ENCODE assay signal across 1 cellular context in genomic region chr16:85908444-85908843, GRCh38.
TF ChIP-seq lines count a peak whose summit lies in the region.

No MANE protein-coding gene starts in this region.

TF ChIP-seq in GM12878, 131 proteins besides CTCF, POLR2A, EP300 and RAD21 (continued from another document):
- TF ChIP-seq RUNX3 (IDR thresholded peaks at IDR 0.05; ENCODE audit: low read length) (peak; percentile 78), ETV6 (conservative IDR thresholded peaks at IDR 0.05 in 1 of 2, IDR thresholded peaks at IDR 0.05 in 1 of 2; ENCODE audit: borderline replicate concordance in 1 of 2, low read depth in 1 of 2) (peak in 1 of 2 experiments; percentile 40; a peak in 1 of 4 replicates), JUNB (IDR thresholded peaks at IDR 0.05) (peak; percentile 33), MEF2B (IDR thresholded peaks at IDR 0.05; ENCODE audit: partially characterized antibody, poor library complexity, severe bottlenecking) (peak; percentile 63), ESRRA (IDR thresholded peaks at IDR 0.05; ENCODE audit: low read length) (no peak), CHD2 (IDR thresholded peaks at IDR 0.05; ENCODE audit: borderline replicate concordance, low read depth, low read length) (0 out of 2 replicates have a peak, but pooled peaks have one; percentile 27), SP1 (IDR thresholded peaks at IDR 0.05; ENCODE audit: low read depth, low read length) (no peak), IRF3 (IDR thresholded peaks at IDR 0.05) (no peak), SREBF2 (IDR thresholded peaks at IDR 0.05; ENCODE audit: low read length) (no peak), NBN (IDR thresholded peaks at IDR 0.05) (no peak), BACH1 (IDR thresholded peaks at IDR 0.05; ENCODE audit: borderline replicate concordance) (0 out of 2 replicates have a peak, but pooled peaks have one; percentile 16), SKIL (IDR thresholded peaks at IDR 0.05; ENCODE audit: low read depth, poor library complexity, severe bottlenecking) (peak; percentile 36), EED (IDR thresholded peaks at IDR 0.05; ENCODE audit: low read depth) (peak; percentile 72), NFYA (IDR thresholded peaks at IDR 0.05; ENCODE audit: borderline replicate concordance, low read depth, low read length) (no peak), RAD51 (IDR thresholded peaks at IDR 0.05) (no peak), CBFB (IDR thresholded peaks at IDR 0.05; ENCODE audit: low read depth) (peak; percentile 12; the same call in 1 of the 2 replicates), SIX5 (IDR thresholded peaks at IDR 0.05; ENCODE audit: low read depth, low read length, severe bottlenecking) (no peak), BCL11A (IDR thresholded peaks at IDR 0.05; ENCODE audit: low read depth, low read length) (no peak), IRF4 (IDR thresholded peaks at IDR 0.05; ENCODE audit: low read depth, low read length) (0 out of 2 replicates have a peak, but pooled peaks have one; percentile 29), BMI1 (IDR thresholded peaks at IDR 0.05; ENCODE audit: borderline replicate concordance) (no peak), TCF12 (IDR thresholded peaks at IDR 0.05; ENCODE audit: low read depth, low read length) (peak; percentile 49; the same call in 1 of the 2 replicates), ZNF274 (IDR thresholded peaks at IDR 0.05; ENCODE audit: insufficient read depth, insufficient read length) (no peak), FOXM1 (IDR thresholded peaks at IDR 0.05; ENCODE audit: low read depth, low read length) (0 out of 2 replicates have a peak, but pooled peaks have one; percentile 34), TAF1 (IDR thresholded peaks at IDR 0.05; ENCODE audit: borderline replicate concordance, low read depth, low read length) (no peak), MEF2A (IDR thresholded peaks at IDR 0.05; ENCODE audit: insufficient read depth, low read depth, low read length) (0 out of 2 replicates have a peak, but pooled peaks have one; percentile 53), PML (IDR thresholded peaks at IDR 0.05; ENCODE audit: low read length) (0 out of 2 replicates have a peak, but pooled peaks have one; percentile 42)
- TF ChIP-seq, protein P1, sequence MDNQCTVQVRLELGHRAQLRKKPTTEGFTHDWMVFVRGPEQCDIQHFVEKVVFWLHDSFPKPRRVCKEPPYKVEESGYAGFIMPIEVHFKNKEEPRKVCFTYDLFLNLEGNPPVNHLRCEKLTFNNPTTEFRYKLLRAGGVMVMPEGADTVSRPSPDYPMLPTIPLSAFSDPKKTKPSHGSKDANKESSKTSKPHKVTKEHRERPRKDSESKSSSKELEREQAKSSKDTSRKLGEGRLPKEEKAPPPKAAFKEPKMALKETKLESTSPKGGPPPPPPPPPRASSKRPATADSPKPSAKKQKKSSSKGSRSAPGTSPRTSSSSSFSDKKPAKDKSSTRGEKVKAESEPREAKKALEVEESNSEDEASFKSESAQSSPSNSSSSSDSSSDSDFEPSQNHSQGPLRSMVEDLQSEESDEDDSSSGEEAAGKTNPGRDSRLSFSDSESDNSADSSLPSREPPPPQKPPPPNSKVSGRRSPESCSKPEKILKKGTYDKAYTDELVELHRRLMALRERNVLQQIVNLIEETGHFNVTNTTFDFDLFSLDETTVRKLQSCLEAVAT (IDR thresholded peaks at IDR 0.05), result 0 out of 2 replicates have a peak, but pooled peaks have one; percentile 20
- TF ChIP-seq, protein P2, sequence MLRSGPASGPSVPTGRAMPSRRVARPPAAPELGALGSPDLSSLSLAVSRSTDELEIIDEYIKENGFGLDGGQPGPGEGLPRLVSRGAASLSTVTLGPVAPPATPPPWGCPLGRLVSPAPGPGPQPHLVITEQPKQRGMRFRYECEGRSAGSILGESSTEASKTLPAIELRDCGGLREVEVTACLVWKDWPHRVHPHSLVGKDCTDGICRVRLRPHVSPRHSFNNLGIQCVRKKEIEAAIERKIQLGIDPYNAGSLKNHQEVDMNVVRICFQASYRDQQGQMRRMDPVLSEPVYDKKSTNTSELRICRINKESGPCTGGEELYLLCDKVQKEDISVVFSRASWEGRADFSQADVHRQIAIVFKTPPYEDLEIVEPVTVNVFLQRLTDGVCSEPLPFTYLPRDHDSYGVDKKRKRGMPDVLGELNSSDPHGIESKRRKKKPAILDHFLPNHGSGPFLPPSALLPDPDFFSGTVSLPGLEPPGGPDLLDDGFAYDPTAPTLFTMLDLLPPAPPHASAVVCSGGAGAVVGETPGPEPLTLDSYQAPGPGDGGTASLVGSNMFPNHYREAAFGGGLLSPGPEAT (IDR thresholded peaks at IDR 0.05; ENCODE audit: low read depth), result peak; percentile 45; the same call in 1 of the 2 replicates
- TF ChIP-seq, protein P3, sequence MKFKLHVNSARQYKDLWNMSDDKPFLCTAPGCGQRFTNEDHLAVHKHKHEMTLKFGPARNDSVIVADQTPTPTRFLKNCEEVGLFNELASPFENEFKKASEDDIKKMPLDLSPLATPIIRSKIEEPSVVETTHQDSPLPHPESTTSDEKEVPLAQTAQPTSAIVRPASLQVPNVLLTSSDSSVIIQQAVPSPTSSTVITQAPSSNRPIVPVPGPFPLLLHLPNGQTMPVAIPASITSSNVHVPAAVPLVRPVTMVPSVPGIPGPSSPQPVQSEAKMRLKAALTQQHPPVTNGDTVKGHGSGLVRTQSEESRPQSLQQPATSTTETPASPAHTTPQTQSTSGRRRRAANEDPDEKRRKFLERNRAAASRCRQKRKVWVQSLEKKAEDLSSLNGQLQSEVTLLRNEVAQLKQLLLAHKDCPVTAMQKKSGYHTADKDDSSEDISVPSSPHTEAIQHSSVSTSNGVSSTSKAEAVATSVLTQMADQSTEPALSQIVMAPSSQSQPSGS (IDR thresholded peaks at IDR 0.05; ENCODE audit: low read length), result peak; percentile 50; the same call in 1 of the 2 replicates
- TF ChIP-seq, protein P4, sequence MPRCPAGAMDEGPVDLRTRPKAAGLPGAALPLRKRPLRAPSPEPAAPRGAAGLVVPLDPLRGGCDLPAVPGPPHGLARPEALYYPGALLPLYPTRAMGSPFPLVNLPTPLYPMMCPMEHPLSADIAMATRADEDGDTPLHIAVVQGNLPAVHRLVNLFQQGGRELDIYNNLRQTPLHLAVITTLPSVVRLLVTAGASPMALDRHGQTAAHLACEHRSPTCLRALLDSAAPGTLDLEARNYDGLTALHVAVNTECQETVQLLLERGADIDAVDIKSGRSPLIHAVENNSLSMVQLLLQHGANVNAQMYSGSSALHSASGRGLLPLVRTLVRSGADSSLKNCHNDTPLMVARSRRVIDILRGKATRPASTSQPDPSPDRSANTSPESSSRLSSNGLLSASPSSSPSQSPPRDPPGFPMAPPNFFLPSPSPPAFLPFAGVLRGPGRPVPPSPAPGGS (IDR thresholded peaks at IDR 0.05; ENCODE audit: borderline replicate concordance, insufficient read depth, low read depth, low read length, poor library complexity, severe bottlenecking), result peak; percentile 53
- TF ChIP-seq, protein P5, sequence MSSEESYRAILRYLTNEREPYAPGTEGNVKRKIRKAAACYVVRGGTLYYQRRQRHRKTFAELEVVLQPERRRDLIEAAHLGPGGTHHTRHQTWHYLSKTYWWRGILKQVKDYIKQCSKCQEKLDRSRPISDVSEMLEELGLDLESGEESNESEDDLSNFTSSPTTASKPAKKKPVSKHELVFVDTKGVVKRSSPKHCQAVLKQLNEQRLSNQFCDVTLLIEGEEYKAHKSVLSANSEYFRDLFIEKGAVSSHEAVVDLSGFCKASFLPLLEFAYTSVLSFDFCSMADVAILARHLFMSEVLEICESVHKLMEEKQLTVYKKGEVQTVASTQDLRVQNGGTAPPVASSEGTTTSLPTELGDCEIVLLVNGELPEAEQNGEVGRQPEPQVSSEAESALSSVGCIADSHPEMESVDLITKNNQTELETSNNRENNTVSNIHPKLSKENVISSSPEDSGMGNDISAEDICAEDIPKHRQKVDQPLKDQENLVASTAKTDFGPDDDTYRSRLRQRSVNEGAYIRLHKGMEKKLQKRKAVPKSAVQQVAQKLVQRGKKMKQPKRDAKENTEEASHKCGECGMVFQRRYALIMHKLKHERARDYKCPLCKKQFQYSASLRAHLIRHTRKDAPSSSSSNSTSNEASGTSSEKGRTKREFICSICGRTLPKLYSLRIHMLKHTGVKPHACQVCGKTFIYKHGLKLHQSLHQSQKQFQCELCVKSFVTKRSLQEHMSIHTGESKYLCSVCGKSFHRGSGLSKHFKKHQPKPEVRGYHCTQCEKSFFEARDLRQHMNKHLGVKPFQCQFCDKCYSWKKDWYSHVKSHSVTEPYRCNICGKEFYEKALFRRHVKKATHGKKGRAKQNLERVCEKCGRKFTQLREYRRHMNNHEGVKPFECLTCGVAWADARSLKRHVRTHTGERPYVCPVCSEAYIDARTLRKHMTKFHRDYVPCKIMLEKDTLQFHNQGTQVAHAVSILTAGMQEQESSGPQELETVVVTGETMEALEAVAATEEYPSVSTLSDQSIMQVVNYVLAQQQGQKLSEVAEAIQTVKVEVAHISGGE (CRISPR knock-in tag; IDR thresholded peaks at IDR 0.05), result no peak
- TF ChIP-seq, protein P6, sequence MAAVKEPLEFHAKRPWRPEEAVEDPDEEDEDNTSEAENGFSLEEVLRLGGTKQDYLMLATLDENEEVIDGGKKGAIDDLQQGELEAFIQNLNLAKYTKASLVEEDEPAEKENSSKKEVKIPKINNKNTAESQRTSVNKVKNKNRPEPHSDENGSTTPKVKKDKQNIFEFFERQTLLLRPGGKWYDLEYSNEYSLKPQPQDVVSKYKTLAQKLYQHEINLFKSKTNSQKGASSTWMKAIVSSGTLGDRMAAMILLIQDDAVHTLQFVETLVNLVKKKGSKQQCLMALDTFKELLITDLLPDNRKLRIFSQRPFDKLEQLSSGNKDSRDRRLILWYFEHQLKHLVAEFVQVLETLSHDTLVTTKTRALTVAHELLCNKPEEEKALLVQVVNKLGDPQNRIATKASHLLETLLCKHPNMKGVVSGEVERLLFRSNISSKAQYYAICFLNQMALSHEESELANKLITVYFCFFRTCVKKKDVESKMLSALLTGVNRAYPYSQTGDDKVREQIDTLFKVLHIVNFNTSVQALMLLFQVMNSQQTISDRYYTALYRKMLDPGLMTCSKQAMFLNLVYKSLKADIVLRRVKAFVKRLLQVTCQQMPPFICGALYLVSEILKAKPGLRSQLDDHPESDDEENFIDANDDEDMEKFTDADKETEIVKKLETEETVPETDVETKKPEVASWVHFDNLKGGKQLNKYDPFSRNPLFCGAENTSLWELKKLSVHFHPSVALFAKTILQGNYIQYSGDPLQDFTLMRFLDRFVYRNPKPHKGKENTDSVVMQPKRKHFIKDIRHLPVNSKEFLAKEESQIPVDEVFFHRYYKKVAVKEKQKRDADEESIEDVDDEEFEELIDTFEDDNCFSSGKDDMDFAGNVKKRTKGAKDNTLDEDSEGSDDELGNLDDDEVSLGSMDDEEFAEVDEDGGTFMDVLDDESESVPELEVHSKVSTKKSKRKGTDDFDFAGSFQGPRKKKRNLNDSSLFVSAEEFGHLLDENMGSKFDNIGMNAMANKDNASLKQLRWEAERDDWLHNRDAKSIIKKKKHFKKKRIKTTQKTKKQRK (IDR thresholded peaks at IDR 0.05; ENCODE audit: low read depth, low read length), result no peak
TF ChIP-seq in GM12878: peak in this region for 19.
